19 cellular contexts compared by ENCODE assay signal in the genomic region with DNA sequence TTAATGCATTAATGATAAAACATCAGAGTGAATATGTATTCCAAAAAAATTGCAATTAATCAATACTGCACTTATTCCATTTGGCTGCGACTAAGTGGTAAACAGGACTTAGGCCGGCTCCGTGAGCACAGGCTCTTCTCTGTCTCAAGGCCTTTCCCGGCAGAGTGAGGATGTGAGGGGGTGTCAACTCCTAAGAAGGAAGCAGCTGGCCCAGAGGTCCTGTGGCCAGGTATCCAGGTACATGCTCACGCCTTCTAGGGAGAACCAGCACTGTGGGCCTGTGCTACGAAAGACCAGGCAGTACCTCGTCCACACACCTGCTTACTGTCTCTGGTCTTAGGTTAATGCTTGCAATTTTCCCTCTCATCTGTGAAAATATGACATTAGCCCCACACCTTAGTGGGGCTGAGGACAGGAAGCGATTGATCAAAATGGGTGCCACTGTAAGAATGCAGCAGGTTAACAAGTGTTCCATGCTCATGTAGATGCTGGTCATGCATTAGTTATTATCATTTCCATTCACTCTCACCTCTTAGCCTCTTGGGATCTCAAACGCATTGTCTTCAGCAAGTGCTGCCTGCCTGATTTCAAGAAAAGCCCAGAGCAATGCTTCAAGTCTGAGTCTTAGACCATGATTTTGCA.
DNase-seq lines count a peak whose midpoint lies in the region; ATAC-seq, FAIRE-seq and TF ChIP-seq lines count a peak whose summit lies in the region.
"Had no signal": no experiment of that assay in that cellular context is flagged by ENCODE, and none has a peak within 500 bp of the region (broad histone marks: within the 10 kb centered on the region; RNA-seq: fewer than 3 reads in every experiment).

No MANE protein-coding gene starts in this region.

- H3K27ac Mint-ChIP-seq in H9 (no peak overlapping the region), astrocyte (ENCODE audit: unreplicated experiment) (peak overlapping the region; percentile 94)
- H3K27ac Mint-ChIP-seq: CD8-positive, alpha-beta memory T cell had no signal

- intact Hi-C loops in spleen (cut with DNase I; ENCODE audit: low total_unique reads), result no loop called here

- H3K79me1 ChIP-seq in H9 (ENCODE audit: insufficient read depth, low read depth, low read length, poor library complexity, severe bottlenecking), result no peaks in the 10 kb centered on the region

- H3K4me3 Mint-ChIP-seq in H9 (no peak overlapping the region), astrocyte (ENCODE audit: unreplicated experiment) (no peak overlapping the region)
- H3K4me3 Mint-ChIP-seq: CD8-positive, alpha-beta memory T cell had no signal

- H3K27ac ChIP-seq in H9 (ENCODE audit: insufficient read length, low read depth, low read length) (no peak overlapping the region), astrocyte (ENCODE audit: low read depth, low read length) (peak overlapping the region; percentile 70), hepatocyte (peak overlapping the region; percentile 70), spleen (no peak overlapping the region)
- H3K27ac ChIP-seq: BLaER1, HL-60, KMS-11, Peyer's patch had no signal

- ATAC-seq in GM19467 (IDR thresholded peaks at IDR 0.05; ENCODE audit: unreplicated experiment), result no peak
- ATAC-seq: HCT116 had no signal

- no peak overlapping the region for H3T11ph ChIP-seq in H9 (ENCODE audit: low read length)

- H2AK5ac ChIP-seq in H9 (ENCODE audit: insufficient read length, low read length), result no peak overlapping the region

- H2BK15ac ChIP-seq in H9 (ENCODE audit: low read depth, low read length), result no peak overlapping the region

- H4K8ac ChIP-seq in H9 (replicated peaks; ENCODE audit: insufficient read length, low read depth, low read length), result no peak overlapping the region

- H3K9me2 ChIP-seq in hepatocyte (replicated peaks; ENCODE audit: insufficient read depth), result no peaks in the 10 kb centered on the region

- no peak overlapping the region for H4K91ac ChIP-seq in H9 (ENCODE audit: insufficient read length, low read depth, low read length)

- WGBS in H9 (ENCODE audit: extremely low coverage, insufficient read length, low lambda C conversion rate), result no CpG with 5 or more reads among the region's 9 CpGs
- WGBS in hepatocyte (ENCODE audit: low lambda C conversion rate, missing lambda C conversion rate), result 87% methylated on average over 9 of the region's 9 CpGs
- WGBS in spleen, 5 donors, result 80 to 91% (median 87%) methylated on average over 9 of the region's 9 CpGs

- no peak overlapping the region for H3K4ac ChIP-seq in H9 (ENCODE audit: low read depth, low read length)

- H3K4me1 ChIP-seq in H9 (ENCODE audit: insufficient read depth, low read length) (no peaks in the 10 kb centered on the region), astrocyte (ENCODE audit: insufficient read depth, low read length) (peaks cover 38% of the 10 kb centered on the region), hepatocyte (ENCODE audit: insufficient read depth) (peaks cover 34% of the 10 kb centered on the region), spleen (no peaks in the 10 kb centered on the region)
- H3K4me1 ChIP-seq: Peyer's patch had no signal

- no peak overlapping the region for H2AFZ ChIP-seq in H9 (ENCODE audit: low read length)
- H2AFZ ChIP-seq in astrocyte (ENCODE audit: low read depth, low read length), result no peak overlapping the region
- H2AFZ ChIP-seq in hepatocyte, result no peak overlapping the region

- H3K14ac ChIP-seq in H9 (ENCODE audit: insufficient read depth, low read length), result no peak overlapping the region

- no peaks in the 10 kb centered on the region for H3K36me3 ChIP-seq in astrocyte (ENCODE audit: insufficient read depth, low read length)
- no peaks in the 10 kb centered on the region for H3K36me3 ChIP-seq in hepatocyte (replicated peaks; ENCODE audit: insufficient read depth, low read depth)
- H3K36me3 ChIP-seq in spleen, result no peaks in the 10 kb centered on the region
- H3K36me3 ChIP-seq: BLaER1, MG63, Peyer's patch had no signal

- H2BK5ac ChIP-seq in H9 (ENCODE audit: insufficient read length, low read length), result no peak overlapping the region

- H3K9me3 ChIP-seq in H9 (ENCODE audit: control insufficient read depth, low read depth, low read length), result no peaks in the 10 kb centered on the region
- H3K9me3 ChIP-seq in astrocyte (ENCODE audit: insufficient read depth, low read depth, low read length), result no peaks in the 10 kb centered on the region
- no peaks in the 10 kb centered on the region for H3K9me3 ChIP-seq in hepatocyte (ENCODE audit: low read depth)
- H3K9me3 ChIP-seq in spleen, result no peaks in the 10 kb centered on the region
- H3K9me3 ChIP-seq: BLaER1, MG63, Peyer's patch had no signal

- H3K9me3 Mint-ChIP-seq in H9 (no peaks in the 10 kb centered on the region), astrocyte (ENCODE audit: unreplicated experiment) (no peaks in the 10 kb centered on the region)
- H3K9me3 Mint-ChIP-seq: CD8-positive, alpha-beta memory T cell had no signal

- peaks cover 14% of the 10 kb centered on the region for H3K27me3 Mint-ChIP-seq in H9 (ENCODE audit: low read depth)
- H3K27me3 Mint-ChIP-seq in astrocyte (ENCODE audit: low read depth, unreplicated experiment), result peaks cover 3% of the 10 kb centered on the region

- H3K27me3 ChIP-seq in H9 (ENCODE audit: insufficient read depth, low read length), result no peaks in the 10 kb centered on the region
- H3K27me3 ChIP-seq in astrocyte (ENCODE audit: insufficient read depth, low read length), result no peaks in the 10 kb centered on the region
- no peaks in the 10 kb centered on the region for H3K27me3 ChIP-seq in hepatocyte
- H3K27me3 ChIP-seq in spleen (replicated peaks in 1 of 7), result peaks cover 0 to 33% (median 0%) of the 10 kb centered on the region in 7 donors
- H3K27me3 ChIP-seq: BLaER1, MG63, Peyer's patch had no signal

- H3K79me2 ChIP-seq in H9 (ENCODE audit: insufficient read depth, low read length) (no peaks in the 10 kb centered on the region), astrocyte (ENCODE audit: insufficient read depth, low read length) (no peaks in the 10 kb centered on the region), hepatocyte (no peaks in the 10 kb centered on the region)

- no peak overlapping the region for H3K4me2 ChIP-seq in H9 (ENCODE audit: insufficient read depth, insufficient read length, low read length)
- H3K4me2 ChIP-seq in astrocyte (ENCODE audit: low read length), result peak overlapping the region; percentile 42
- H3K4me2 ChIP-seq in hepatocyte, result no peak overlapping the region
- H3K4me2 ChIP-seq: BLaER1, KMS-11 had no signal

- no peak overlapping the region for H2BK20ac ChIP-seq in H9 (ENCODE audit: low read depth, low read length, poor library complexity, severe bottlenecking)

- DNase-seq in H9, result peak; percentile 16
- no peak for DNase-seq in astrocyte (ENCODE audit: low read depth)
- no peak for DNase-seq in hepatocyte (ENCODE audit: low spot score)
- peak; percentile 29 for DNase-seq in spleen
- DNase-seq in NCI-H146 treated with DMSO at 0.1 percent for 48 hours (lab: John Stamatoyannopoulos, UW; ENCODE audit: unreplicated experiment), result no peak
- no peak for DNase-seq in SKM-1 treated with dmso at 0.1 percent for 144 hours (lab: John Stamatoyannopoulos, UW; ENCODE audit: unreplicated experiment)
- DNase-seq: CD8-positive, alpha-beta memory T cell; MG63; NCI-H1092 treated with DMSO at 0.1 percent for 48 hours; NCI-H1694 treated with DMSO at 0.1 percent for 48 hours; NCI-H446 treated with DMSO at 0.1 percent for 48 hours; NCI-H748 treated with DMSO at 0.1 percent for 48 hours; SHP77 treated with DMSO at 0.1 percent for 48 hours had no signal

- H4K20me1 ChIP-seq in H9 (ENCODE audit: control insufficient read depth, insufficient read depth, insufficient read length) (no peaks in the 10 kb centered on the region), astrocyte (ENCODE audit: insufficient read depth, low read length) (no peaks in the 10 kb centered on the region), hepatocyte (ENCODE audit: insufficient read depth, poor library complexity, severe bottlenecking) (no peaks in the 10 kb centered on the region)
- H4K20me1 ChIP-seq: BLaER1 had no signal

- TF ChIP-seq CTCF in H9 (conservative IDR thresholded peaks at IDR 0.05) (no peak), astrocyte (IDR thresholded peaks at IDR 0.05; ENCODE audit: insufficient read depth, low read depth, low read length) (no peak), hepatocyte (IDR thresholded peaks at IDR 0.05; ENCODE audit: poor library complexity) (no peak), spleen (IDR thresholded peaks at IDR 0.05 in 8 of 11, conservative IDR thresholded peaks at IDR 0.05 in 3 of 11) (no peak)

- H3K23ac ChIP-seq in H9 (ENCODE audit: insufficient read length, low read depth, low read length), result no peak overlapping the region

- H3K23me2 ChIP-seq in H9 (ENCODE audit: insufficient read length, low read depth, low read length, poor library complexity, severe bottlenecking), result no peaks in the 10 kb centered on the region

- no peak overlapping the region for H3K18ac ChIP-seq in H9 (ENCODE audit: insufficient read length, low read depth, low read length)

- H3K36me3 Mint-ChIP-seq in H9 (ENCODE audit: insufficient read depth in 1 of 3, low read depth in 3 of 3) (no peaks in the 10 kb centered on the region), astrocyte (ENCODE audit: low read depth, unreplicated experiment) (peaks cover 2% of the 10 kb centered on the region)
- H3K36me3 Mint-ChIP-seq: CD8-positive, alpha-beta memory T cell had no signal

- FAIRE-seq in astrocyte (lab: Jason Lieb, UNC), result no peak

- H2BK12ac ChIP-seq in H9 (ENCODE audit: insufficient read length, low read depth, low read length), result no peak overlapping the region

- no peak overlapping the region for H2BK120ac ChIP-seq in H9 (ENCODE audit: low read depth, low read length, poor library complexity, severe bottlenecking)

- H3K56ac ChIP-seq in H9 (ENCODE audit: insufficient read length, low read depth, low read length), result no peak overlapping the region

- H3K9ac ChIP-seq in H9 (ENCODE audit: extremely low read depth, insufficient read length, low read length), result no peak overlapping the region
- peak overlapping the region; percentile 39 for H3K9ac ChIP-seq in astrocyte (ENCODE audit: low read length)
- H3K9ac ChIP-seq: BLaER1, KMS-11 had no signal

- TF ChIP-seq POLR2A in spleen (IDR thresholded peaks at IDR 0.05), result no peak

- H3K4me1 Mint-ChIP-seq in H9 (peaks cover 17% of the 10 kb centered on the region in 2 experiments), astrocyte (ENCODE audit: low read depth, unreplicated experiment) (peaks cover 52% of the 10 kb centered on the region)
- H3K4me1 Mint-ChIP-seq: CD8-positive, alpha-beta memory T cell had no signal

- H4K5ac ChIP-seq in H9 (ENCODE audit: insufficient read length, low read depth, low read length), result no peak overlapping the region

- H3K4me3 ChIP-seq in astrocyte (ENCODE audit: insufficient read depth, low read depth, low read length), result no peak overlapping the region
- H3K4me3 ChIP-seq in hepatocyte, result no peak overlapping the region
- H3K4me3 ChIP-seq in spleen, result no peak overlapping the region
- H3K4me3 ChIP-seq: BLaER1, MG63, Peyer's patch had no signal

Comparison
In these comparisons a context has a peak if more than half of its experiments do, and no peak if none do; other contexts are left out.
1. DNase-seq: peak in H9 (single experiment) and spleen (single experiment); none in astrocyte (single experiment), hepatocyte (single experiment), NCI-H146 treated with DMSO at 0.1 percent for 48 hours (single experiment) and SKM-1 treated with dmso at 0.1 percent for 144 hours (single experiment).
2. H3K27ac ChIP-seq: peak in astrocyte (single experiment) and hepatocyte (single experiment); none in H9 (single experiment) and spleen (0 of 8).